In genomic region chr20:445514-446336, GRCh38 we compare ENCODE assay signal across 18 cellular contexts. TPM values are rescaled to one million over a fixed set of nuclear protein-coding genes. Genes with fewer than 3 reads are reported as not detected.
A peak's percentile ranks its signal among the peaks of the same experiment; 100 is the strongest.
DNase-seq lines count a peak whose midpoint lies in the region; ATAC-seq and TF ChIP-seq lines count a peak whose summit lies in the region.
"Had no signal": no experiment of that assay in that cellular context is flagged by ENCODE, and none has a peak within 500 bp of the region (broad histone marks: within the 10 kb centered on the region; RNA-seq: fewer than 3 reads in every experiment).

No MANE protein-coding gene starts in this region.

- POLR2A ChIA-PET in SK-N-SH (lab: Yijun Ruan, JAX): interaction anchor here (0.6 kb wide), 1 partner anchor 80 kb away, joined by 7 read pairs; no protein-coding TSS in a partner anchor
- POLR2A ChIA-PET in PC-9 (lab: Charles Lee; ENCODE audit: unreplicated experiment): interaction anchor here (0.6 kb wide), 1 partner anchor 14 kb away, joined by 3 read pairs; no protein-coding TSS in a partner anchor

- H3K9me3 ChIP-seq in SK-N-SH: no peaks in the 10 kb centered on the region
- no peaks in the 10 kb centered on the region for H3K9me3 ChIP-seq in PC-9 (ENCODE audit: insufficient read depth, low read depth)
- no peaks in the 10 kb centered on the region for H3K9me3 ChIP-seq in right cardiac atrium (ENCODE audit: control insufficient read depth, low read length)
- no peaks in the 10 kb centered on the region for H3K9me3 ChIP-seq in thyroid gland
- H3K9me3 ChIP-seq: heart left ventricle had no signal

- intact Hi-C loops in PC-9 (cut with micrococcal nuclease; ENCODE audit: unreplicated experiment): no loop called here
- intact Hi-C loops in right cardiac atrium (cut with DNase I): no loop called here
- intact Hi-C loops in thyroid gland (cut with DNase I): no loop called here

- H3K4me3 ChIP-seq in SK-N-SH (ENCODE audit: low read depth in 2 of 2, low read length in 1 of 2) (no peak overlapping the region), PC-9 (no peak overlapping the region), right cardiac atrium (ENCODE audit: low read length) (no peak overlapping the region), thyroid gland (replicated peaks in 1 of 3) (no peak overlapping the region)
- H3K4me3 ChIP-seq: cardiac muscle cell, heart left ventricle had no signal

- H3K79me2 ChIP-seq in SK-N-SH (ENCODE audit: insufficient read depth): peaks cover 55% of the 10 kb centered on the region
- peaks cover 18% of the 10 kb centered on the region for H3K79me2 ChIP-seq in PC-9 (ENCODE audit: low read depth)

- H3F3A ChIP-seq in SK-N-SH (replicated peaks; ENCODE audit: insufficient read depth) (peaks cover 12% of the 10 kb centered on the region), PC-9 (ENCODE audit: insufficient read depth, low read depth) (peaks cover 6% of the 10 kb centered on the region; the same call in 1 of the 2 replicates)

- ATAC-seq in SK-N-SH treated with all-trans-retinoic acid at 6 μM for 48 hours: no peak
- ATAC-seq in right cardiac atrium: peak in 1 of 2 donors; percentile 66
- no peak for ATAC-seq in GM21717 (IDR thresholded peaks at IDR 0.05; ENCODE audit: unreplicated experiment)
- ATAC-seq: activated CD8-positive, alpha-beta T cell treated with anti-CD3 and anti-CD28 coated beads, Interleukin-2, amount 10 ng/mL, durations not matched to agents 7 days and 5 days; activated naive CD8-positive, alpha-beta T cell treated with anti-CD3 and anti-CD28 coated beads, Interleukin-2, amount 50 U/mL, for 24 hours had no signal

- H3K9me2 ChIP-seq in SK-N-SH (no peaks in the 10 kb centered on the region), PC-9 (ENCODE audit: insufficient read depth) (no peaks in the 10 kb centered on the region)

- no peak for DNase-seq in SK-N-SH
- DNase-seq in PC-9: no peak
- DNase-seq in right cardiac atrium: no peak
- peak; percentile 46 to 58 for DNase-seq in thyroid gland
- no peak for DNase-seq in KG1 (lab: John Stamatoyannopoulos, UW)
- DNase-seq in NCI-H128 (lab: John Stamatoyannopoulos, UW; ENCODE audit: unreplicated experiment): no peak
- DNase-seq: activated CD8-positive, alpha-beta T cell treated with anti-CD3 and anti-CD28 coated beads, Interleukin-2, amount 10 ng/mL, durations not matched to agents 7 days and 5 days; activated naive CD8-positive, alpha-beta T cell treated with anti-CD3 and anti-CD28 coated beads, Interleukin-2, amount 50 U/mL, for 24 hours; CD8-positive, alpha-beta memory T cell; heart left ventricle; immature natural killer cell; NCI-H1930; NCI-H774; stimulated activated naive CD4-positive, alpha-beta T cell treated with Interleukin-2 at 50 U/mL for 16 hours; T-helper 1 cell had no signal

- TF ChIP-seq POLR2A in thyroid gland (IDR thresholded peaks at IDR 0.05): no peak

- no TSS peak for BruUV-seq in PC-9 (replicated peaks; lab: Mats Ljungman, UMichigan)

- no peak for TF ChIP-seq CTCF in SK-N-SH (IDR thresholded peaks at IDR 0.05)
- no peak for TF ChIP-seq CTCF in PC-9 (conservative IDR thresholded peaks at IDR 0.05)
- no peak for TF ChIP-seq CTCF in thyroid gland (IDR thresholded peaks at IDR 0.05)

- H2AFZ ChIP-seq in SK-N-SH (ENCODE audit: low read depth) (no peak overlapping the region), PC-9 (no peak overlapping the region)

- H3K4me1 ChIP-seq in SK-N-SH (ENCODE audit: control insufficient read depth in 1 of 2, insufficient read depth in 2 of 2, low read depth in 1 of 2, low read length in 1 of 2) (peaks cover 0 to 13% of the 10 kb centered on the region in 2 experiments; a peak in 2 of 4 replicates), PC-9 (replicated peaks; ENCODE audit: insufficient read depth) (peaks cover 12% of the 10 kb centered on the region), right cardiac atrium (ENCODE audit: control insufficient read depth, insufficient read depth, low read length) (peaks cover 12% of the 10 kb centered on the region), thyroid gland (peaks cover 9 to 16% of the 10 kb centered on the region in 2 donors)

- H3K27ac ChIP-seq in SK-N-SH (ENCODE audit: low read depth in 2 of 2, low read length in 1 of 2) (peak overlapping the region in 1 of 2 experiments; percentile 11; a peak in 1 of 4 replicates), PC-9 (peak overlapping the region; percentile 13; the same call in 1 of the 2 replicates), right cardiac atrium (ENCODE audit: low read length) (peak overlapping the region; percentile 21), thyroid gland (peak overlapping the region in 2 of 3 donors; percentile 29 to 30)

- CTCF ChIA-PET in SK-N-SH (lab: Yijun Ruan, JAX): interaction anchor here (1.1 to 1.9 kb wide), 2 partner anchors 14 to 91 kb away, joined by 3 to 11 read pairs; no protein-coding TSS in a partner anchor
- CTCF ChIA-PET in PC-9 (lab: Charles Lee): interaction anchor here (0.6 to 0.7 kb wide), 3 partner anchors 14 to 323 kb away, joined by 3 to 4 read pairs (median 4); partner anchors contain the start of gene SLC52A3

- WGBS in SK-N-SH (ENCODE audit: low lambda C conversion rate): 92% methylated on average over 5 of the region's 5 CpGs
- WGBS in right cardiac atrium: 60% methylated on average over 5 of the region's 5 CpGs
- 86 to 90% methylated on average over 5 of the region's 5 CpGs for WGBS in thyroid gland, 2 donors

- no peaks in the 10 kb centered on the region for H3K27me3 ChIP-seq in SK-N-SH (ENCODE audit: insufficient read depth)
- no peaks in the 10 kb centered on the region for H3K27me3 ChIP-seq in PC-9 (ENCODE audit: insufficient read depth, low read depth)
- no peaks in the 10 kb centered on the region for H3K27me3 ChIP-seq in right cardiac atrium (ENCODE audit: control insufficient read depth, insufficient read depth)
- no peaks in the 10 kb centered on the region for H3K27me3 ChIP-seq in thyroid gland
- H3K27me3 ChIP-seq: cardiac muscle cell, heart left ventricle had no signal

- H4K20me1 ChIP-seq in SK-N-SH (ENCODE audit: insufficient read depth): peaks cover 22% of the 10 kb centered on the region
- peaks cover 35% of the 10 kb centered on the region for H4K20me1 ChIP-seq in PC-9 (ENCODE audit: insufficient read depth)

- no peak overlapping the region for H3K9ac ChIP-seq in SK-N-SH

- no peak overlapping the region for H3K4me2 ChIP-seq in SK-N-SH
- no peak overlapping the region for H3K4me2 ChIP-seq in PC-9

- no peak for TF ChIP-seq RAD21 in SK-N-SH (IDR thresholded peaks at IDR 0.05; ENCODE audit: low read length)

- H3K36me3 ChIP-seq in SK-N-SH (replicated peaks in 1 of 2; ENCODE audit: control insufficient read depth in 1 of 2, insufficient read depth in 2 of 2, low read length in 1 of 2) (peaks cover 35 to 43% of the 10 kb centered on the region in 2 experiments), PC-9 (ENCODE audit: low read depth) (peaks cover 23% of the 10 kb centered on the region), thyroid gland (peaks cover 20 to 34% of the 10 kb centered on the region in 2 donors)

- TF ChIP-seq EP300 in SK-N-SH (IDR thresholded peaks at IDR 0.05; ENCODE audit: borderline replicate concordance in 1 of 2, low read depth in 1 of 2, low read length in 1 of 2): no peak

TF ChIP-seq in SK-N-SH, 30 proteins besides CTCF, POLR2A, EP300 and RAD21:
- 0 out of 2 replicates have a peak, but pooled peaks have one; percentile 13 for TF ChIP-seq NFIC (IDR thresholded peaks at IDR 0.05; ENCODE audit: borderline replicate concordance)
- no peak for TF ChIP-seq FOXJ3 (CRISPR knock-in tag; IDR thresholded peaks at IDR 0.05)
- TF ChIP-seq SMC3 (IDR thresholded peaks at IDR 0.05; ENCODE audit: low read depth, low read length): no peak
- TF ChIP-seq SIN3A (IDR thresholded peaks at IDR 0.05; ENCODE audit: borderline replicate concordance, low read depth, low read length): no peak

TF ChIP-seq in SK-N-SH treated with all-trans-retinoic acid at 6 μM for 48 hours, 23 proteins besides CTCF, POLR2A, EP300 and RAD21 (continues in another document):
- TF ChIP-seq ZNF8 (CRISPR knock-in tag; IDR thresholded peaks at IDR 0.05): no peak
- no peak for TF ChIP-seq PATZ1 (CRISPR knock-in tag; IDR thresholded peaks at IDR 0.05; ENCODE audit: borderline replicate concordance)
- TF ChIP-seq RARB (CRISPR knock-in tag; IDR thresholded peaks at IDR 0.05): no peak
- TF ChIP-seq ZFP30 (CRISPR knock-in tag; IDR thresholded peaks at IDR 0.05): no peak
- TF ChIP-seq BACH2 (CRISPR knock-in tag; IDR thresholded peaks at IDR 0.05; ENCODE audit: borderline replicate concordance): no peak

RNA-seq across cellular contexts. Expression of gene TBC1D20, which starts 16.6 kb away (rescaled TPM):
- polyA plus RNA-seq in SK-N-SH (2012; rRNA removed) (27.7 and 37.7 TPM in 2 replicates), right cardiac atrium (13.6 TPM)
- polyA plus RNA-seq in SK-N-SH (2012; cell fraction: cytosol; rRNA removed): 23.1 and 27.8 TPM in 2 replicates
- 42.6 and 45.1 TPM in 2 replicates for polyA plus RNA-seq in SK-N-SH (2012; cell fraction: nucleus; rRNA removed)
- total RNA-seq in PC-9 (2021) (27.8 and 32.8 TPM in 2 replicates), right cardiac atrium (10 to 100 TPM; 24.3 to 26.5 (median 25.6) TPM), thyroid gland (10 to 100 TPM; 34.1 to 40.5 (median 35.6) TPM)

RNA-seq across cellular contexts. Expression of gene RBCK1, which starts 37.6 kb away (rescaled TPM):
- polyA plus RNA-seq in SK-N-SH (2012; rRNA removed) (94.3 and 105 TPM in 2 replicates), right cardiac atrium (48.0 TPM)
- 55.2 and 70.2 TPM in 2 replicates for polyA plus RNA-seq in SK-N-SH (2012; cell fraction: cytosol; rRNA removed)
- polyA plus RNA-seq in SK-N-SH (2012; cell fraction: nucleus; rRNA removed): 264 and 271 TPM in 2 replicates
- total RNA-seq in PC-9 (2021) (176 and 212 TPM in 2 replicates), right cardiac atrium (10 to 100 TPM; 42.1 to 52.4 (median 45.9) TPM), thyroid gland (10 to 100 TPM; 49.2 to 90.2 (median 71.0) TPM)

Comparison
In these comparisons a context has a peak if more than half of its experiments do, and no peak if none do; other contexts are left out.
1. DNase-seq: peak in thyroid gland (2 of 2); none in SK-N-SH (single experiment), PC-9 (0 of 2), right cardiac atrium (0 of 3), KG1 (single experiment) and NCI-H128 (single experiment).